ENCODE assay signal across 16 cellular contexts in the genomic region with DNA sequence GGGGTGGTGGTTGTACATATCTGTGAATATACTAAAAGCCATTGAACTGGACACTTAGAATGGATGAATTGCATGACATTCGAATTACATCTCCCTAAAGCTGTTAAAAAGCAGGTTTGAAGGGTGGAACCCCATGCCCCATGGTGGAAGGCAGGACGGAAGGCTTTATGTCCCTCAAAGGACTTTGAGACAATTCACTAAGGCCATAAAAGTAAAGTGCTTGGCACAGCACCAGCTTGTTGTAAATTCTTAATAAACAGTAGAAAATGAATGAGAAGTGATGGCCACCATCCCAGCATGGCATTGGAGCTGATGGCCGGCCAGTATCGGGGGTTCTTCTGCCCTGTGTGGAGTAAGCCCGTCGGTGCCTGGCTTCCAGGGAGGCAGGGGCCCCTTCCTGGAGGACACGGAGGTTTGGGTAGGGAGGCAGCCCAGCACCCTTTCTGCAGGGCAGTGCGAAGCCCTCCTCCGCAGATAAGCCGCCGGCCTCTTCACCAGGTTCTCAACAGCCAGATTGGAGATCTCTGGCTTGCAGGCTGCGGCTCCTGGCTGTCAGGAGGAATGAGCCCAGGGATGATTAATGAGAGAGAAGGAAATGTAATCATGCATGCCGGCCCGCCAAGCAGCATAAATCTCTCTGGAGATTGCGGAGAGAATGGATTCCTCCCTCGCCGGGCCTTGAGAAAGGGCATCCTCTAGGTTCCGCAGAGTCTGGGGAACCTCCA.
DNase-seq lines count a peak whose midpoint lies in the region; ATAC-seq and TF ChIP-seq lines count a peak whose summit lies in the region.
"Had no signal": no experiment of that assay in that cellular context is flagged by ENCODE, and none has a peak within 500 bp of the region (broad histone marks: within the 10 kb centered on the region; RNA-seq: fewer than 3 reads in every experiment).

No MANE protein-coding gene starts in this region.

- no peak for TF ChIP-seq POLR2A in uterus (IDR thresholded peaks at IDR 0.05)

- 86 to 93% methylated on average over 16 to 18 of the region's 18 CpGs for WGBS in endodermal cell (ENCODE audit: insufficient coverage in 1 of 2, insufficient read length in 1 of 2), 2 experiments

- peaks cover 7% of the 10 kb centered on the region for H3K27me3 Mint-ChIP-seq in endodermal cell (ENCODE audit: insufficient read depth)

- DNase-seq in Daoy (ENCODE audit: low read depth) (peak; percentile 91), OCI-M1 (lab: John Stamatoyannopoulos, UW) (peak; percentile 27), endodermal cell (no peak), non-pigmented ciliary epithelial cell (ENCODE audit: low read depth) (peak; percentile 70), uterus (no peak), NCI-H345 (lab: John Stamatoyannopoulos, UW) (no peak)
- DNase-seq in stimulated activated naive CD4-positive, alpha-beta T cell treated with Interleukin-2 at 50 U/mL for 16 hours (lab: John Stamatoyannopoulos, UW), result no peak
- DNase-seq: activated CD4-positive, alpha-beta T cell treated with anti-CD3 and anti-CD28 coated beads, Interleukin-2, amount 50 U/mL, for 1 hour; activated gamma-delta T cell treated with Interleukin-2 at 50 U/mL for 16 hours; CD8-positive, alpha-beta memory T cell; cerebellar nuclear complex; NCI-H1694 had no signal

- H3K36me3 ChIP-seq in endodermal cell (ENCODE audit: control insufficient read depth, insufficient read depth, low read length), result no peaks in the 10 kb centered on the region
- no peaks in the 10 kb centered on the region for H3K36me3 ChIP-seq in uterus

- no peaks in the 10 kb centered on the region for H3K36me3 Mint-ChIP-seq in endodermal cell (ENCODE audit: low read depth)
- H3K36me3 Mint-ChIP-seq: stimulated activated effector memory CD8-positive, alpha-beta T cell treated with anti-CD3 and anti-CD28 coated beads, Interleukin-12 subunit alpha, Interleukin-12 subunit beta, amount 100 ng/mL, for 72 hours had no signal

- TF ChIP-seq CTCF in endodermal cell (conservative IDR thresholded peaks at IDR 0.05), result no peak
- no peak for TF ChIP-seq CTCF in uterus (IDR thresholded peaks at IDR 0.05)

- no peak overlapping the region for H3K27ac Mint-ChIP-seq in endodermal cell
- H3K27ac Mint-ChIP-seq: CD8-positive, alpha-beta memory T cell; stimulated activated effector memory CD8-positive, alpha-beta T cell treated with anti-CD3 and anti-CD28 coated beads, Interleukin-12 subunit alpha, Interleukin-12 subunit beta, amount 100 ng/mL, for 72 hours had no signal

- H3K4me1 Mint-ChIP-seq in endodermal cell, result peaks cover 6% of the 10 kb centered on the region
- H3K4me1 Mint-ChIP-seq: CD8-positive, alpha-beta memory T cell; stimulated activated effector memory CD8-positive, alpha-beta T cell treated with anti-CD3 and anti-CD28 coated beads, Interleukin-12 subunit alpha, Interleukin-12 subunit beta, amount 100 ng/mL, for 72 hours had no signal

- H3K9me3 ChIP-seq in endodermal cell (ENCODE audit: control insufficient read depth, low read length) (peaks cover 7% of the 10 kb centered on the region), uterus (no peaks in the 10 kb centered on the region)

- H3K27ac ChIP-seq in endodermal cell (ENCODE audit: low read depth, low read length) (peak overlapping the region; percentile 51), uterus (no peak overlapping the region)
- H3K27ac ChIP-seq: foreskin keratinocyte had no signal

- H3K9me3 Mint-ChIP-seq in endodermal cell, result peaks cover 12% of the 10 kb centered on the region
- H3K9me3 Mint-ChIP-seq: neural crest cell; stimulated activated effector memory CD8-positive, alpha-beta T cell treated with anti-CD3 and anti-CD28 coated beads, Interleukin-12 subunit alpha, Interleukin-12 subunit beta, amount 100 ng/mL, for 72 hours had no signal

- H3K4me3 ChIP-seq in endodermal cell (ENCODE audit: low read length) (no peak overlapping the region), uterus (no peak overlapping the region)

- no peak overlapping the region for H3K9ac ChIP-seq in endodermal cell (ENCODE audit: extremely low read depth, low read length, poor library complexity, severe bottlenecking)

- intact Hi-C loops in uterus (cut with DNase I; ENCODE audit: low total_unique reads), result no loop called here

- no peak for ATAC-seq in HG03378 (IDR thresholded peaks at IDR 0.05; ENCODE audit: unreplicated experiment)
- ATAC-seq: foreskin keratinocyte; stimulated activated effector memory CD8-positive, alpha-beta T cell treated with anti-CD3 and anti-CD28 coated beads, Interleukin-12 subunit alpha, Interleukin-12 subunit beta, amount 100 ng/mL, for 72 hours had no signal

- H3K27me3 ChIP-seq in endodermal cell (ENCODE audit: control insufficient read depth, insufficient read depth, low read length, poor library complexity, severe bottlenecking) (no peaks in the 10 kb centered on the region), uterus (no peaks in the 10 kb centered on the region)
- H3K27me3 ChIP-seq: foreskin keratinocyte had no signal

- H3K4me1 ChIP-seq in endodermal cell (ENCODE audit: control insufficient read depth, insufficient read depth, low read length) (no peaks in the 10 kb centered on the region), uterus (no peaks in the 10 kb centered on the region)
- H3K4me1 ChIP-seq: foreskin keratinocyte had no signal

- H3K4me3 Mint-ChIP-seq in endodermal cell, result no peak overlapping the region
- H3K4me3 Mint-ChIP-seq: CD8-positive, alpha-beta memory T cell; neural crest cell; stimulated activated effector memory CD8-positive, alpha-beta T cell treated with anti-CD3 and anti-CD28 coated beads, Interleukin-12 subunit alpha, Interleukin-12 subunit beta, amount 100 ng/mL, for 72 hours had no signal

Comparison
In these comparisons a context has a peak if more than half of its experiments do, and no peak if none do; other contexts are left out.
1. DNase-seq: peak in Daoy (single experiment), OCI-M1 (single experiment) and non-pigmented ciliary epithelial cell (single experiment); none in endodermal cell (single experiment), uterus (0 of 2), NCI-H345 (single experiment) and stimulated activated naive CD4-positive, alpha-beta T cell treated with Interleukin-2 at 50 U/mL for 16 hours (single experiment).